Comparison of ENCODE assay signal across 8 cellular contexts in genomic region chr22:20702175-20702545, GRCh38.
DNase-seq lines count a peak whose midpoint lies in the region; ATAC-seq and TF ChIP-seq lines count a peak whose summit lies in the region.
"Not testable (repeated sequence)": the region's sequence is repeated elsewhere in the genome, so short reads cannot be mapped to it uniquely, and the experiment has no call there.

No MANE protein-coding gene starts in this region.

- not testable (repeated sequence) for H3K9ac ChIP-seq in MM.1S (ENCODE audit: low read length); skeletal muscle satellite cell (ENCODE audit: low read depth, low read length)

- H3F3A ChIP-seq in MM.1S (ENCODE audit: insufficient read depth, low read length) = not testable (repeated sequence)

- intact Hi-C loops in lower leg skin (cut with DNase I; ENCODE audit: low total_unique reads) = not testable (repeated sequence)

- H3K4me1 ChIP-seq in MM.1S (ENCODE audit: low read length); skeletal muscle satellite cell (ENCODE audit: control insufficient read depth, insufficient read depth, low read length): not testable (repeated sequence)

- not testable (repeated sequence) for H2AFZ ChIP-seq in MM.1S (ENCODE audit: low read length)

- H3K4me2 ChIP-seq in MM.1S (ENCODE audit: low read depth, low read length) = peak overlapping the region; percentile 53; the same call in 1 of the 2 replicates
- peak overlapping the region; percentile 96 for H3K4me2 ChIP-seq in skeletal muscle satellite cell (ENCODE audit: low read length)

- ATAC-seq in GM19438 (IDR thresholded peaks at IDR 0.05; ENCODE audit: low read depth, unreplicated experiment) = peak; percentile 7
- peak; percentile 5 for ATAC-seq in HG02943 (IDR thresholded peaks at IDR 0.05; ENCODE audit: low read depth, unreplicated experiment)

- H3K27ac ChIP-seq in MM.1S (ENCODE audit: low read length) = not testable (repeated sequence)

- 0% methylated on average over 14 of the region's 35 CpGs; no CpG with 5 or more reads in 1 of the 2 donors for WGBS in lower leg skin, 2 donors

- not testable (repeated sequence) for TF ChIP-seq CTCF in BJ (IDR thresholded peaks at IDR 0.05; ENCODE audit: insufficient read depth, low read depth, low read length); MM.1S (IDR thresholded peaks at IDR 0.05; ENCODE audit: low read length); epithelial cell of esophagus (IDR thresholded peaks at IDR 0.05; ENCODE audit: insufficient read depth, low read depth, low read length, missing control alignments); lower leg skin (IDR thresholded peaks at IDR 0.05)

- H4K20me1 ChIP-seq in MM.1S (ENCODE audit: insufficient read depth, low read length) = not testable (repeated sequence)

- not testable (repeated sequence) for H3K27me3 ChIP-seq in BJ (ENCODE audit: control insufficient read depth, insufficient read depth, low read length); MM.1S (replicated peaks; ENCODE audit: insufficient read depth, low read length); skeletal muscle satellite cell (ENCODE audit: control insufficient read depth, insufficient read depth, low read length)

- TF ChIP-seq POLR2A in lower leg skin (IDR thresholded peaks at IDR 0.05) = not testable (repeated sequence)

- DNase-seq in BJ (ENCODE audit: low read depth); MM.1S; epithelial cell of esophagus (ENCODE audit: low read depth); lower leg skin (ENCODE audit: low spot score in 2 of 2): not testable (repeated sequence)
- peak; percentile 31 to 48 for DNase-seq in activated T-cell treated with anti-CD3 and anti-CD28 coated beads, Interleukin-2, amount 50 U/mL, for 48 hours

- not testable (repeated sequence) for H3K9me2 ChIP-seq in MM.1S (replicated peaks; ENCODE audit: insufficient read depth, low read length)

- POLR2A ChIA-PET in BJ (lab: Charles Lee) = not testable (repeated sequence)

- H3K4me3 ChIP-seq in BJ (ENCODE audit: low read depth, low read length) = peak overlapping the region; percentile 66
- H3K4me3 ChIP-seq in MM.1S (ENCODE audit: low read length) = peak overlapping the region; percentile 59
- peak overlapping the region; percentile 46 for H3K4me3 ChIP-seq in epithelial cell of esophagus (ENCODE audit: low read length)
- peak overlapping the region; percentile 36 for H3K4me3 ChIP-seq in lower leg skin (ENCODE audit: low read depth, poor library complexity, severe bottlenecking)
- H3K4me3 ChIP-seq in skeletal muscle satellite cell (ENCODE audit: low read length) = peak overlapping the region; percentile 80

- not testable (repeated sequence) for H3K79me2 ChIP-seq in MM.1S (ENCODE audit: low read length)

- CTCF ChIA-PET in BJ (lab: Yijun Ruan, JAX) = not testable (repeated sequence)

- not testable (repeated sequence) for H3K9me3 ChIP-seq in MM.1S (replicated peaks; ENCODE audit: insufficient read depth, low read length); skeletal muscle satellite cell (replicated peaks; ENCODE audit: low read length)

- H3K36me3 ChIP-seq in BJ (ENCODE audit: control insufficient read depth, insufficient read depth, low read length); MM.1S (replicated peaks; ENCODE audit: insufficient read depth, low read length); skeletal muscle satellite cell (ENCODE audit: insufficient read depth, low read length): not testable (repeated sequence)
